In the genomic region with DNA sequence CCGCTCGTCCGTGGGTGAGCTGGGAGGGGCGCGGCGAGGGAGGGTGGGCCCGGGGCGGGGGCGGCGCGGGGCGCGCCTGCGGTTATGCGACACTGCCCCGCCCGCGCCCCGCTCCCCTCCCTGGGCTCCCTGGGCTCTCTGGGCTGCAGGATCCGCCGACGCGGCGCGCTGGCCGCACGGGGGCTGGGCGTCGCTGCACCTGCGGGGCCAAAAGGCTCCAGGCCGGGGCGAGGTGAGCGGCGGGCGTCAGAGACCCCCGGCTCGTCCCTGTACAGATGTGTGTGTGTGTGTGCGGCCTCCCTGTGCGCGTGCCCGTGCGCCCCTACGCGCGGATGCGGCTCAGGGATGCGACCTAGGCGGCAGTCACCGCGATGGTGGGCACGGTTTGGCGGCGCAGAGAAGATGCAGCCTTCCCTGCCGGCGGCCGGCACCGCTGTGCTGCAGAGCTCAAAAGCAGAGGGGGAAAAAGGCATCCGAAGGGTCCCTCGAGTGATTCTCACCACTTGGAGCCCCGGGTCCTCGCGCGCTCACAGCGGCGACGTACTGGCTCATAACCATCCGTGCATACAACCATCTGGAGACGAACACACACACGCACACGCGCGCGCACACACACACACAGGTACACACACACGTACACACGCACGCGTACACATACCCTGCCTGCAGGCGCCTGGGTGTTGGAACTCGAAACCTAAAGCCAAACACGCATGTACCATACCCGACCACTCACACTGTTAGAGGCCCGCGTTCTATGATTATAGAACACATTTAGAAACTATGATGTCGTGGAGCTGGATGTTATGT, we compare ENCODE assay signal across 9 cellular contexts. TPM values are rescaled to one million over a fixed set of nuclear protein-coding genes. Genes with fewer than 3 reads are reported as not detected.
DNase-seq lines count a peak whose midpoint lies in the region; ATAC-seq and TF ChIP-seq lines count a peak whose summit lies in the region.
"Had no signal": no experiment of that assay in that cellular context is flagged by ENCODE, and none has a peak within 500 bp of the region (broad histone marks: within the 10 kb centered on the region; RNA-seq: fewer than 3 reads in every experiment).

No MANE protein-coding gene starts in this region.

- H3K4me3 ChIP-seq in hepatocyte: peak overlapping the region; percentile 39
- H3K4me3 ChIP-seq in skin epidermis: peak overlapping the region in 6 of 7 experiments; percentile 11 to 37 (median 24)

- peak overlapping the region; percentile 45 for H2AFZ ChIP-seq in hepatocyte

- H3K27me3 ChIP-seq in hepatocyte: peaks cover 72% of the 10 kb centered on the region

- no peak for TF ChIP-seq CTCF in WTC11 (IDR thresholded peaks at IDR 0.05)
- TF ChIP-seq CTCF in hepatocyte (IDR thresholded peaks at IDR 0.05; ENCODE audit: poor library complexity): no peak
- TF ChIP-seq CTCF in RWPE1 (conservative IDR thresholded peaks at IDR 0.05; ENCODE audit: low read depth): no peak

- H3K4me1 Mint-ChIP-seq in WTC11: peaks cover 29% of the 10 kb centered on the region

- no peaks in the 10 kb centered on the region for H3K9me3 Mint-ChIP-seq in WTC11

- ATAC-seq in WTC11 (peak; percentile 46), HG02678 (IDR thresholded peaks at IDR 0.05; ENCODE audit: unreplicated experiment) (no peak)

- POLR2A ChIA-PET in WTC11 (lab: Charles Lee) (no interaction called here), RWPE1 (lab: Yijun Ruan, JAX; ENCODE audit: low non-redundant PET) (interaction anchor here (0.6 kb wide), 1 partner anchor 18 kb away, joined by 3 read pairs; no protein-coding TSS in a partner anchor)

- no peaks in the 10 kb centered on the region for H3K4me1 ChIP-seq in hepatocyte (ENCODE audit: insufficient read depth)

- H3K27ac ChIP-seq in hepatocyte: no peak overlapping the region
- no peak overlapping the region for H3K27ac ChIP-seq in skin epidermis
- no peak overlapping the region for H3K27ac ChIP-seq in RWPE1

- no peaks in the 10 kb centered on the region for H3K9me2 ChIP-seq in hepatocyte (replicated peaks; ENCODE audit: insufficient read depth)

- H3K79me2 ChIP-seq in hepatocyte: no peaks in the 10 kb centered on the region

- WGBS in hepatocyte (ENCODE audit: low lambda C conversion rate, missing lambda C conversion rate): 25% methylated on average over 61 of the region's 84 CpGs

- peaks cover 52% of the 10 kb centered on the region for H3K27me3 Mint-ChIP-seq in WTC11 (ENCODE audit: low read depth)

- H3K4me3 Mint-ChIP-seq in WTC11: peak overlapping the region; percentile 75

- H4K20me1 ChIP-seq in hepatocyte (ENCODE audit: insufficient read depth, poor library complexity, severe bottlenecking): no peaks in the 10 kb centered on the region

- H3K4me2 ChIP-seq in hepatocyte: peak overlapping the region; percentile 93

- H3K9me3 ChIP-seq in hepatocyte (ENCODE audit: low read depth): no peaks in the 10 kb centered on the region

- no peak overlapping the region for H3K27ac Mint-ChIP-seq in WTC11

- DNase-seq in NCI-H2107 treated with DMSO at 0.1 percent for 48 hours (lab: John Stamatoyannopoulos, UW; ENCODE audit: unreplicated experiment): peak; percentile 10
- DNase-seq in NCI-H2107 (lab: John Stamatoyannopoulos, UW): no peak
- peak; percentile 59 for DNase-seq in WTC11 (ENCODE audit: low spot score)
- peak; percentile 14 for DNase-seq in hepatocyte (ENCODE audit: low spot score)
- no peak for DNase-seq in RWPE1 (ENCODE audit: low spot score)
- DNase-seq in activated CD4-positive, alpha-beta T cell treated with anti-CD3 and anti-CD28 coated beads, Interleukin-2, amount 50 U/mL, for 4 hours: no peak
- DNase-seq: NCI-H187 had no signal

- CTCF ChIA-PET in WTC11 (lab: Charles Lee) (interaction anchor here (0.7 kb wide), 1 partner anchor 1209 kb away, joined by 3 read pairs; no protein-coding TSS in a partner anchor), RWPE1 (lab: Yijun Ruan, JAX) (interaction anchor here (0.6 kb wide), 1 partner anchor 98 kb away, joined by 3 read pairs; no protein-coding TSS in a partner anchor)

- no peaks in the 10 kb centered on the region for H3K36me3 Mint-ChIP-seq in WTC11

- H3K36me3 ChIP-seq in hepatocyte (replicated peaks; ENCODE audit: insufficient read depth, low read depth): no peaks in the 10 kb centered on the region

TF ChIP-seq in WTC11, 78 proteins besides CTCF, POLR2A, EP300 and RAD21:
- TF ChIP-seq, protein P1, sequence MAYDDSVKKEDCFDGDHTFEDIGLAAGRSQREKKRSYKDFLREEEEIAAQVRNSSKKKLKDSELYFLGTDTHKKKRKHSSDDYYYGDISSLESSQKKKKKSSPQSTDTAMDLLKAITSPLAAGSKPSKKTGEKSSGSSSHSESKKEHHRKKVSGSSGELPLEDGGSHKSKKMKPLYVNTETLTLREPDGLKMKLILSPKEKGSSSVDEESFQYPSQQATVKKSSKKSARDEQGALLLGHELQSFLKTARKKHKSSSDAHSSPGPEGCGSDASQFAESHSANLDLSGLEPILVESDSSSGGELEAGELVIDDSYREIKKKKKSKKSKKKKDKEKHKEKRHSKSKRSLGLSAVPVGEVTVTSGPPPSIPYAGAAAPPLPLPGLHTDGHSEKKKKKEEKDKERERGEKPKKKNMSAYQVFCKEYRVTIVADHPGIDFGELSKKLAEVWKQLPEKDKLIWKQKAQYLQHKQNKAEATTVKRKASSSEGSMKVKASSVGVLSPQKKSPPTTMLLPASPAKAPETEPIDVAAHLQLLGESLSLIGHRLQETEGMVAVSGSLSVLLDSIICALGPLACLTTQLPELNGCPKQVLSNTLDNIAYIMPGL (CRISPR knock-in tag; IDR thresholded peaks at IDR 0.05): peak; percentile 43; the same call in 1 of the 2 replicates
- TF ChIP-seq, protein P2, sequence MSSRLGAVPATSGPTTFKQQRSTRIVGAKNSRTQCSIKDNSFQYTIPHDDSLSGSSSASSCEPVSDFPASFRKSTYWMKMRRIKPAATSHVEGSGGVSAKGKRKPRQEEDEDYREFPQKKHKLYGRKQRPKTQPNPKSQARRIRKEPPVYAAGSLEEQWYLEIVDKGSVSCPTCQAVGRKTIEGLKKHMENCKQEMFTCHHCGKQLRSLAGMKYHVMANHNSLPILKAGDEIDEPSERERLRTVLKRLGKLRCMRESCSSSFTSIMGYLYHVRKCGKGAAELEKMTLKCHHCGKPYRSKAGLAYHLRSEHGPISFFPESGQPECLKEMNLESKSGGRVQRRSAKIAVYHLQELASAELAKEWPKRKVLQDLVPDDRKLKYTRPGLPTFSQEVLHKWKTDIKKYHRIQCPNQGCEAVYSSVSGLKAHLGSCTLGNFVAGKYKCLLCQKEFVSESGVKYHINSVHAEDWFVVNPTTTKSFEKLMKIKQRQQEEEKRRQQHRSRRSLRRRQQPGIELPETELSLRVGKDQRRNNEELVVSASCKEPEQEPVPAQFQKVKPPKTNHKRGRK (CRISPR knock-in tag; IDR thresholded peaks at IDR 0.05; ENCODE audit: borderline replicate concordance): no peak
- TF ChIP-seq, protein P3, sequence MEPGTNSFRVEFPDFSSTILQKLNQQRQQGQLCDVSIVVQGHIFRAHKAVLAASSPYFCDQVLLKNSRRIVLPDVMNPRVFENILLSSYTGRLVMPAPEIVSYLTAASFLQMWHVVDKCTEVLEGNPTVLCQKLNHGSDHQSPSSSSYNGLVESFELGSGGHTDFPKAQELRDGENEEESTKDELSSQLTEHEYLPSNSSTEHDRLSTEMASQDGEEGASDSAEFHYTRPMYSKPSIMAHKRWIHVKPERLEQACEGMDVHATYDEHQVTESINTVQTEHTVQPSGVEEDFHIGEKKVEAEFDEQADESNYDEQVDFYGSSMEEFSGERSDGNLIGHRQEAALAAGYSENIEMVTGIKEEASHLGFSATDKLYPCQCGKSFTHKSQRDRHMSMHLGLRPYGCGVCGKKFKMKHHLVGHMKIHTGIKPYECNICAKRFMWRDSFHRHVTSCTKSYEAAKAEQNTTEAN (CRISPR knock-in tag; IDR thresholded peaks at IDR 0.05): 0 out of 2 replicates have a peak, but pooled peaks have one; percentile 26
- TF ChIP-seq ETV6 (CRISPR knock-in tag; IDR thresholded peaks at IDR 0.05): no peak
- TF ChIP-seq, protein P4, sequence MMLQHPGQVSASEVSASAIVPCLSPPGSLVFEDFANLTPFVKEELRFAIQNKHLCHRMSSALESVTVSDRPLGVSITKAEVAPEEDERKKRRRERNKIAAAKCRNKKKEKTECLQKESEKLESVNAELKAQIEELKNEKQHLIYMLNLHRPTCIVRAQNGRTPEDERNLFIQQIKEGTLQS (CRISPR knock-in tag; conservative IDR thresholded peaks at IDR 0.05): no peak
- no peak for TF ChIP-seq ZNF232 (CRISPR knock-in tag; IDR thresholded peaks at IDR 0.05)

RNA-seq across cellular contexts. Expression of a gene that starts 0.7 kb away (rescaled TPM):
- total RNA-seq in WTC11 (2021) (4.0 to 5.2 TPM (median 5.0 TPM) in 3 replicates), hepatocyte (1.6 and 2.1 TPM in 2 replicates)
- polyA plus RNA-seq in hepatocyte: 3.1 and 3.9 TPM in 2 replicates

Comparison
In these comparisons a context has a peak if more than half of its experiments do, and no peak if none do; other contexts are left out.
1. DNase-seq: peak in NCI-H2107 treated with DMSO at 0.1 percent for 48 hours (single experiment), WTC11 (single experiment) and hepatocyte (single experiment); none in NCI-H2107 (single experiment), RWPE1 (single experiment) and activated CD4-positive, alpha-beta T cell treated with anti-CD3 and anti-CD28 coated beads, Interleukin-2, amount 50 U/mL, for 4 hours (0 of 2).